Comparison of ENCODE assay signal across 15 cellular contexts in genomic region chr4:73762409-73762808, GRCh38. TPM values are rescaled to one million over a fixed set of nuclear protein-coding genes. Genes with fewer than 3 reads are reported as not detected.
DNase-seq lines count a peak whose midpoint lies in the region; ATAC-seq and TF ChIP-seq lines count a peak whose summit lies in the region.
"Had no signal": no experiment of that assay in that cellular context is flagged by ENCODE, and none has a peak within 500 bp of the region (broad histone marks: within the 10 kb centered on the region; RNA-seq: fewer than 3 reads in every experiment).

No MANE protein-coding gene starts in this region.

- no peaks in the 10 kb centered on the region for H3K36me3 ChIP-seq in esophagus muscularis mucosa
- H3K36me3 ChIP-seq: BLaER1 had no signal

- H3K36me3 Mint-ChIP-seq in activated T-helper 1 cell treated with anti-CD3 and anti-CD28 coated beads, Interleukin-12 subunit alpha, Interleukin-12 subunit beta, Interleukin-2, Interleukin-4 antibody, amounts not matched to agents 30 ng/mL and 10 ng/mL and 1 ng/mL, durations not matched to agents 14 hours and 24 hours and 36 hours (ENCODE audit: low read depth) = no peaks in the 10 kb centered on the region
- H3K36me3 Mint-ChIP-seq in activated CD8-positive, alpha-beta T cell treated with anti-CD3 and anti-CD28 coated beads for 36 hours (ENCODE audit: low read depth) = no peaks in the 10 kb centered on the region

- no peaks in the 10 kb centered on the region for H3K4me1 Mint-ChIP-seq in activated T-helper 1 cell treated with anti-CD3 and anti-CD28 coated beads, Interleukin-12 subunit alpha, Interleukin-12 subunit beta, Interleukin-2, Interleukin-4 antibody, amounts not matched to agents 30 ng/mL and 10 ng/mL and 1 ng/mL, durations not matched to agents 14 hours and 24 hours and 36 hours (ENCODE audit: low read depth)
- no peaks in the 10 kb centered on the region for H3K4me1 Mint-ChIP-seq in activated CD8-positive, alpha-beta T cell treated with anti-CD3 and anti-CD28 coated beads for 36 hours (ENCODE audit: low read depth)

- WGBS in esophagus muscularis mucosa = 63% methylated on average over 7 of the region's 7 CpGs

- no peak overlapping the region for H3K4me3 ChIP-seq in esophagus muscularis mucosa
- H3K4me3 ChIP-seq: BLaER1 had no signal

- no peaks in the 10 kb centered on the region for H3K9me3 Mint-ChIP-seq in activated T-helper 1 cell treated with anti-CD3 and anti-CD28 coated beads, Interleukin-12 subunit alpha, Interleukin-12 subunit beta, Interleukin-2, Interleukin-4 antibody, amounts not matched to agents 30 ng/mL and 10 ng/mL and 1 ng/mL, durations not matched to agents 14 hours and 24 hours and 36 hours
- H3K9me3 Mint-ChIP-seq in activated CD8-positive, alpha-beta T cell treated with anti-CD3 and anti-CD28 coated beads for 36 hours = no peaks in the 10 kb centered on the region

- no peak for TF ChIP-seq EP300 in esophagus muscularis mucosa (IDR thresholded peaks at IDR 0.05)

- H3K27me3 ChIP-seq in esophagus muscularis mucosa = no peaks in the 10 kb centered on the region
- H3K27me3 ChIP-seq: BLaER1 had no signal

- intact Hi-C loops in esophagus muscularis mucosa (cut with DNase I) = no loop called here
- intact Hi-C loops in activated T-helper 1 cell treated with anti-CD3 and anti-CD28 coated beads, Interleukin-12 subunit alpha, Interleukin-12 subunit beta, Interleukin-2, Interleukin-4 antibody, amounts not matched to agents 30 ng/mL and 10 ng/mL and 1 ng/mL, durations not matched to agents 14 hours and 24 hours and 36 hours (cut with micrococcal nuclease) = no loop called here
- intact Hi-C loops in activated CD8-positive, alpha-beta T cell treated with anti-CD3 and anti-CD28 coated beads for 36 hours (cut with micrococcal nuclease) = no loop called here

- no peak for TF ChIP-seq POLR2A in esophagus muscularis mucosa (IDR thresholded peaks at IDR 0.05; ENCODE audit: low read depth)

- H3K27me3 Mint-ChIP-seq in activated T-helper 1 cell treated with anti-CD3 and anti-CD28 coated beads, Interleukin-12 subunit alpha, Interleukin-12 subunit beta, Interleukin-2, Interleukin-4 antibody, amounts not matched to agents 30 ng/mL and 10 ng/mL and 1 ng/mL, durations not matched to agents 14 hours and 24 hours and 36 hours (ENCODE audit: insufficient read depth) = no peaks in the 10 kb centered on the region
- no peaks in the 10 kb centered on the region for H3K27me3 Mint-ChIP-seq in activated CD8-positive, alpha-beta T cell treated with anti-CD3 and anti-CD28 coated beads for 36 hours
- H3K27me3 Mint-ChIP-seq: stimulated activated naive CD8-positive, alpha-beta T cell treated with anti-CD3 and anti-CD28 coated beads, Interleukin-15, Interleukin-2, amounts not matched to agents 100 ng/mL and 50 ng/mL, for 24 hours had no signal

- DNase-seq in KBM-7 (peak; percentile 81), esophagus muscularis mucosa (ENCODE audit: extremely low spot score) (peak; percentile 87), dedifferentiated amniotic fluid mesenchymal stem cell (ENCODE audit: extremely low spot score) (no peak), ureter (ENCODE audit: low spot score) (no peak)
- no peak for DNase-seq in activated T-helper 1 cell treated with anti-CD3 and anti-CD28 coated beads, Interleukin-12 subunit alpha, Interleukin-12 subunit beta, Interleukin-2, Interleukin-4 antibody, amounts not matched to agents 30 ng/mL and 10 ng/mL and 1 ng/mL, durations not matched to agents 14 hours and 24 hours and 36 hours (ENCODE audit: low spot score)
- no peak for DNase-seq in activated CD8-positive, alpha-beta T cell treated with anti-CD3 and anti-CD28 coated beads for 36 hours
- DNase-seq: activated T-cell treated with anti-CD3 and anti-CD28 coated beads for 4 hours, NCI-H1105 treated with DMSO at 0.1 percent for 48 hours, NCI-H446 treated with DMSO at 0.1 percent for 48 hours had no signal

- POLR2A ChIA-PET in activated CD8-positive, alpha-beta T cell treated with anti-CD3 and anti-CD28 coated beads for 36 hours (lab: Charles Lee) = no interaction called here

- no peak for TF ChIP-seq CTCF in esophagus muscularis mucosa (IDR thresholded peaks at IDR 0.05)
- TF ChIP-seq CTCF in activated CD8-positive, alpha-beta T cell treated with anti-CD3 and anti-CD28 coated beads for 36 hours (IDR thresholded peaks at IDR 0.05) = no peak

- peak; percentile 79 for ATAC-seq in GM18511 (IDR thresholded peaks at IDR 0.05; ENCODE audit: unreplicated experiment)
- ATAC-seq in GM21825 (IDR thresholded peaks at IDR 0.05; ENCODE audit: unreplicated experiment) = peak; percentile 74
- ATAC-seq in activated CD8-positive, alpha-beta T cell treated with anti-CD3 and anti-CD28 coated beads for 36 hours = no peak
- ATAC-seq: HCT116, Right ventricle myocardium inferior had no signal

- CTCF ChIA-PET in activated CD8-positive, alpha-beta T cell treated with anti-CD3 and anti-CD28 coated beads for 36 hours (lab: Charles Lee) = no interaction called here

- H3K27ac ChIP-seq in esophagus muscularis mucosa (replicated peaks in 1 of 4) = no peak overlapping the region
- H3K27ac ChIP-seq: BLaER1 had no signal

- no peak overlapping the region for H3K4me3 Mint-ChIP-seq in activated T-helper 1 cell treated with anti-CD3 and anti-CD28 coated beads, Interleukin-12 subunit alpha, Interleukin-12 subunit beta, Interleukin-2, Interleukin-4 antibody, amounts not matched to agents 30 ng/mL and 10 ng/mL and 1 ng/mL, durations not matched to agents 14 hours and 24 hours and 36 hours
- no peak overlapping the region for H3K4me3 Mint-ChIP-seq in activated CD8-positive, alpha-beta T cell treated with anti-CD3 and anti-CD28 coated beads for 36 hours
- H3K4me3 Mint-ChIP-seq: stimulated activated naive CD8-positive, alpha-beta T cell treated with anti-CD3 and anti-CD28 coated beads, Interleukin-15, Interleukin-2, amounts not matched to agents 100 ng/mL and 50 ng/mL, for 24 hours had no signal

- no peaks in the 10 kb centered on the region for H3K4me1 ChIP-seq in esophagus muscularis mucosa
- H3K4me1 ChIP-seq: BLaER1 had no signal

- H3K27ac Mint-ChIP-seq in activated T-helper 1 cell treated with anti-CD3 and anti-CD28 coated beads, Interleukin-12 subunit alpha, Interleukin-12 subunit beta, Interleukin-2, Interleukin-4 antibody, amounts not matched to agents 30 ng/mL and 10 ng/mL and 1 ng/mL, durations not matched to agents 14 hours and 24 hours and 36 hours = no peak overlapping the region
- H3K27ac Mint-ChIP-seq in activated CD8-positive, alpha-beta T cell treated with anti-CD3 and anti-CD28 coated beads for 36 hours = no peak overlapping the region
- H3K27ac Mint-ChIP-seq: stimulated activated naive CD8-positive, alpha-beta T cell treated with anti-CD3 and anti-CD28 coated beads, Interleukin-15, Interleukin-2, amounts not matched to agents 100 ng/mL and 50 ng/mL, for 24 hours had no signal

- no peaks in the 10 kb centered on the region for H3K9me3 ChIP-seq in esophagus muscularis mucosa
- H3K9me3 ChIP-seq: BLaER1 had no signal

- in situ Hi-C loops in KBM-7 (cut with MboI; ENCODE audit: low pct_unique_long_range_greater_than_20kb, low sequenced_read_pairs) = no loop called here

RNA-seq across cellular contexts. Expression of gene CXCL8, which starts 22.0 kb away (rescaled TPM):
- total RNA-seq in esophagus muscularis mucosa (1 to 10 TPM in 1 of 4 donors, not detected in 3; 8.0 TPM), ureter (0.44 TPM)
- total RNA-seq in activated T-helper 1 cell treated with anti-CD3 and anti-CD28 coated beads, Interleukin-12 subunit alpha, Interleukin-12 subunit beta, Interleukin-2, Interleukin-4 antibody, amounts not matched to agents 30 ng/mL and 10 ng/mL and 1 ng/mL, durations not matched to agents 14 hours and 24 hours and 36 hours = 10.7 and 13.4 TPM in 2 replicates
- total RNA-seq in activated CD8-positive, alpha-beta T cell treated with anti-CD3 and anti-CD28 coated beads for 36 hours = under 1 TPM in 1 of 2 experiments, not detected in 1; 0.18 TPM
- total RNA-seq: Right ventricle myocardium inferior had no signal

Comparison
In these comparisons a context has a peak if more than half of its experiments do, and no peak if none do; other contexts are left out.
1. DNase-seq: peak in KBM-7 (single experiment) and esophagus muscularis mucosa (single experiment); none in dedifferentiated amniotic fluid mesenchymal stem cell (single experiment), activated T-helper 1 cell treated with anti-CD3 and anti-CD28 coated beads, Interleukin-12 subunit alpha, Interleukin-12 subunit beta, Interleukin-2, Interleukin-4 antibody, amounts not matched to agents 30 ng/mL and 10 ng/mL and 1 ng/mL, durations not matched to agents 14 hours and 24 hours and 36 hours (single experiment), activated CD8-positive, alpha-beta T cell treated with anti-CD3 and anti-CD28 coated beads for 36 hours (single experiment) and ureter (single experiment).